ENCODE assay signal across 8 cellular contexts in the genomic region with DNA sequence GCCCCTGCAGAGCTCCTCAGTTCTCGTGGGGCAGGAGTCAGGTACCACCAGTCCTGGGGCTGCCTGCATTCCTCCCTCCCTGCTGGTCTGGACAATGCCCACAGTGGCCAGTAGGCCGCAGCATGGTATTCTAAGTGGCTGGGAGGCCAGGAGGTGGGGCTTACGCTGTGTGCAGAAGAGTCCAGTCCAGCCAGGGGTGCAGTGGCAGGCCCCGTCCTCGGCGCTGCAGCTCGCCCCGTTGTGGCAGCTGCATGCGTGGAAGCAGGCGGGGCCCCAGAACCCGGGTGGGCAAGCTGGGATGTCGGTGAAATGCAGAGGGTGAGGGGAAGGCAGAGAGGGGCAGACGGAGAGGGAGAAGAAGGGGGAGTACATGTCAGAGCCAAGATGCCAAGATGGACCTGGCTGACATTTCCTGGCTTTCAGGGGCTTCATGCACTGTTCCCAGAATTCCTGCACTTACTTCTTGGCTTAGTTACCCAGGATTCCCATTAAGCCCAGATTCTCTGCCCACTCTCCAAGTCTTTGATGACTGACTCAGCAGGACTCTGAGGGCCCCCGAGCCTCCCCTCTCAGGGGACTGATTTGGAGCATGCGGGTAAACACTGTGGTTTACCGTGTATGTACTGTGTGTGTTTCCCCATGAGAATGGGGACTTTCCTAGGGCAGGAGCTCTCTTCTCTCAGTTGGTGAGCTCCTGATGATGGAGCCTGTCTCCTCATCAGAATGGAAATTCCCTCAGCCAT. TPM values are rescaled to one million over a fixed set of nuclear protein-coding genes. Genes with fewer than 3 reads are reported as not detected.
DNase-seq lines count a peak whose midpoint lies in the region; ATAC-seq, FAIRE-seq and TF ChIP-seq lines count a peak whose summit lies in the region.

No MANE protein-coding gene starts in this region.

- no peaks in the 10 kb centered on the region for H3F3A ChIP-seq in PC-3 (ENCODE audit: low read length, unreplicated experiment)

- H3K36me3 ChIP-seq in BLaER1 = no peaks in the 10 kb centered on the region
- no peaks in the 10 kb centered on the region for H3K36me3 ChIP-seq in PC-3 (ENCODE audit: low read depth, low read length)
- peaks cover 0 to 2% of the 10 kb centered on the region in 2 donors for H3K36me3 ChIP-seq in kidney (ENCODE audit: control insufficient read depth in 1 of 2, insufficient read depth in 2 of 2, low read length in 2 of 2)

- peak; percentile 61 for ATAC-seq in GM18505 (IDR thresholded peaks at IDR 0.05; ENCODE audit: unreplicated experiment)
- peak; percentile 59 for ATAC-seq in HG02870 (IDR thresholded peaks at IDR 0.05; ENCODE audit: unreplicated experiment)
- ATAC-seq in PC-3 = peak; percentile 93

- H3K9me2 ChIP-seq in PC-3 (replicated peaks; ENCODE audit: low read length) = no peaks in the 10 kb centered on the region

- peak; percentile 62 for TF ChIP-seq CTCF in PC-3 (conservative IDR thresholded peaks at IDR 0.05; ENCODE audit: low read depth, low read length)
- peak; percentile 65 for TF ChIP-seq CTCF in kidney (IDR thresholded peaks at IDR 0.05; ENCODE audit: borderline replicate concordance, extremely low read depth, insufficient read depth)

- H3K79me2 ChIP-seq in PC-3 (ENCODE audit: low read length) = no peaks in the 10 kb centered on the region

- no TSS peak for BruUV-seq in PC-3 (replicated peaks; lab: Mats Ljungman, UMichigan)

- H3K9ac ChIP-seq in BLaER1 (no peak overlapping the region), PC-3 (ENCODE audit: low read length) (no peak overlapping the region), kidney (ENCODE audit: low read length in 2 of 2) (no peak overlapping the region)

- CTCF ChIA-PET in PC-3 (lab: Charles Lee) = interaction anchor here (0.5 kb wide), 1 partner anchor 100 kb away, joined by 7 read pairs; no protein-coding TSS in a partner anchor

- DNase-seq in PC-3 = peak; percentile 48
- peak; percentile 56 to 82 for DNase-seq in T47D (ENCODE audit: low read depth in 1 of 2, low spot score in 1 of 2)
- DNase-seq in kidney = peak; percentile 83
- DNase-seq in stimulated activated CD4-positive, alpha-beta T cell treated with anti-CD3 and anti-CD28 coated beads, Interleukin-2, amount 100 ng/mL, for 48 hours = peak; percentile 13 to 14
- DNase-seq in NCI-H1436 (lab: John Stamatoyannopoulos, UW) = no peak

- H4K20me1 ChIP-seq in BLaER1 = peaks cover 70% of the 10 kb centered on the region
- no peaks in the 10 kb centered on the region for H4K20me1 ChIP-seq in PC-3 (ENCODE audit: low read length)

- H2AFZ ChIP-seq in PC-3 (ENCODE audit: low read length) = no peak overlapping the region

- H3K4me3 ChIP-seq in BLaER1 (no peak overlapping the region), PC-3 (ENCODE audit: low read length) (no peak overlapping the region), kidney (ENCODE audit: low read length in 2 of 2) (no peak overlapping the region)

- H3K27ac ChIP-seq in BLaER1 = no peak overlapping the region
- no peak overlapping the region for H3K27ac ChIP-seq in PC-3 (ENCODE audit: low read length)
- H3K27ac ChIP-seq in kidney (ENCODE audit: low read depth in 2 of 2, low read length in 2 of 2) = no peak overlapping the region

- H3K9me3 ChIP-seq in BLaER1 (no peaks in the 10 kb centered on the region), PC-3 (ENCODE audit: low read length) (no peaks in the 10 kb centered on the region), kidney (ENCODE audit: control insufficient read depth in 1 of 2, low read length in 2 of 2) (no peaks in the 10 kb centered on the region)

- H3K27me3 ChIP-seq in BLaER1 (0 out of 2 replicates have a peak, but pooled peaks cover 4% of the 10 kb centered on the region), PC-3 (ENCODE audit: low read length) (no peaks in the 10 kb centered on the region)

- in situ Hi-C loops in T47D (cut with HindIII; ENCODE audit: low pct_unique_long_range_greater_than_20kb, low sequenced_read_pairs) = no loop called here

- FAIRE-seq in kidney (lab: Jason Lieb, UNC) = no peak

- H3K4me2 ChIP-seq in BLaER1 (peak overlapping the region; percentile 88), PC-3 (ENCODE audit: low read length) (no peak overlapping the region)

- H3K4me1 ChIP-seq in BLaER1 = peaks cover 54% of the 10 kb centered on the region
- no peaks in the 10 kb centered on the region for H3K4me1 ChIP-seq in PC-3 (ENCODE audit: insufficient read depth, low read length)
- peaks cover 0 to 4% of the 10 kb centered on the region in 2 donors for H3K4me1 ChIP-seq in kidney (ENCODE audit: control insufficient read depth in 1 of 2, insufficient read depth in 1 of 2, low read depth in 1 of 2, low read length in 2 of 2)

- POLR2A ChIA-PET in PC-3 (lab: Charles Lee; ENCODE audit: unreplicated experiment) = no interaction called here

- intact Hi-C loops in PC-3 (cut with micrococcal nuclease) = no loop called here
- intact Hi-C loops in kidney (cut with DNase I) = no loop called here

- no peak for TF ChIP-seq POLR2A in GM18505 (IDR thresholded peaks at IDR 0.05; ENCODE audit: borderline replicate concordance, extremely low read depth, insufficient read depth, insufficient read length)

RNA-seq across cellular contexts. Expression of a gene that starts 47.5 kb away (rescaled TPM):
- total RNA-seq in PC-3 (2014; rRNA removed) (123 and 171 TPM in 2 replicates), kidney (249 TPM)
- polyA plus RNA-seq in kidney (ENCODE audit: insufficient read depth, low read depth, low replicate concordance) = 216 TPM
